In the genomic region with DNA sequence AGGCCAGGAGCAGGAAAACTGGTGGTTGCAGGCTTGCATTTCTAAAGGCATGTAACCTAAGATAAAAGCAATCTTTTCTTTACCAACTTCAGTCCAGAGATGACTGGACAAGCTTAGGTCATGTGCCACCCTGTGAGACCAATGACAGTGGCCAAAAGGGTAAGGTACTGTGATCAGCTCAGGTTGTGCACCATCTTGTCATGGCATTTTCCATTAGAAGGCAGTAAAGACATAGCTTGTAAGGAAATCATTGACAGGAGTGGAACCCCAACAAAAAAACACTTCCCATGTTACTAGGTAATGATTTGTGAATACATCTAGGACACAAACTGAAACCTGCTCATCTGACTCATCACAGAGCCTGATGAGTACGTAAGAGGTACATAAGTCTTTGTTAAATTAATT, we compare ENCODE assay signal across 13 cellular contexts. TPM values are rescaled to one million over a fixed set of nuclear protein-coding genes. Genes with fewer than 3 reads are reported as not detected.
A peak's percentile ranks its signal among the peaks of the same experiment; 100 is the strongest.
DNase-seq lines count a peak whose midpoint lies in the region; ATAC-seq and TF ChIP-seq lines count a peak whose summit lies in the region.
"Had no signal": no experiment of that assay in that cellular context is flagged by ENCODE, and none has a peak within 500 bp of the region (broad histone marks: within the 10 kb centered on the region; RNA-seq: fewer than 3 reads in every experiment).

No MANE protein-coding gene starts in this region.

- H3K79me2 ChIP-seq in Karpas-422 (ENCODE audit: low read length): no peaks in the 10 kb centered on the region

- H3K27ac Mint-ChIP-seq in CD8-positive, alpha-beta memory T cell: no peak overlapping the region
- H3K27ac Mint-ChIP-seq: activated B cell treated with CpG ODN at 0.5 μM for 24 hours; naive thymus-derived CD4-positive, alpha-beta T cell had no signal

- H3K4me3 ChIP-seq in GM12865 (ENCODE audit: low read depth, low read length) (no peak overlapping the region), Karpas-422 (ENCODE audit: low read length) (no peak overlapping the region), lower lobe of right lung (no peak overlapping the region)
- no peak overlapping the region for H3K4me3 ChIP-seq in CD8-positive, alpha-beta memory T cell (ENCODE audit: low read length)
- H3K4me3 ChIP-seq: tibial nerve had no signal

- no peak overlapping the region for H3K4me2 ChIP-seq in Karpas-422 (ENCODE audit: low read depth, low read length, poor library complexity, severe bottlenecking)

- intact Hi-C loops in lower lobe of right lung (cut with DNase I): loop anchor here (10.0 kb wide), 1 partner anchor 365 kb away; no protein-coding TSS in a partner anchor

- POLR2A ChIA-PET in CD8-positive, alpha-beta memory T cell (lab: Charles Lee): no interaction called here

- H3K9me3 ChIP-seq in Karpas-422 (ENCODE audit: low read length): no peaks in the 10 kb centered on the region
- no peaks in the 10 kb centered on the region for H3K9me3 ChIP-seq in CD8-positive, alpha-beta memory T cell (ENCODE audit: low read length)
- H3K9me3 ChIP-seq in lower lobe of right lung: no peaks in the 10 kb centered on the region
- H3K9me3 ChIP-seq: tibial nerve had no signal

- H3K27me3 Mint-ChIP-seq in CD8-positive, alpha-beta memory T cell: peaks cover 13 to 19% of the 10 kb centered on the region in 2 donors

- H3K9me3 Mint-ChIP-seq in CD8-positive, alpha-beta memory T cell: peaks cover 0 to 3% (median 0%) of the 10 kb centered on the region in 5 donors
- H3K9me3 Mint-ChIP-seq: activated B cell treated with CpG ODN at 0.5 μM for 24 hours had no signal

- no peaks in the 10 kb centered on the region for H3K9me2 ChIP-seq in Karpas-422 (replicated peaks; ENCODE audit: insufficient read depth, low read length)

- no peak overlapping the region for H3K27ac ChIP-seq in Karpas-422 (ENCODE audit: low read length)
- H3K27ac ChIP-seq in CD8-positive, alpha-beta memory T cell (ENCODE audit: low read depth, low read length): no peak overlapping the region
- H3K27ac ChIP-seq in lower lobe of right lung: no peak overlapping the region
- H3K27ac ChIP-seq: tibial nerve had no signal

- H4K20me1 ChIP-seq in Karpas-422 (ENCODE audit: insufficient read depth, low read depth, low read length): no peaks in the 10 kb centered on the region

- peaks cover 6 to 19% (median 12%) of the 10 kb centered on the region in 3 donors for H3K4me1 Mint-ChIP-seq in CD8-positive, alpha-beta memory T cell

- H3K4me1 ChIP-seq in Karpas-422 (ENCODE audit: low read length) (no peaks in the 10 kb centered on the region), lower lobe of right lung (no peaks in the 10 kb centered on the region)
- peaks cover 2% of the 10 kb centered on the region for H3K4me1 ChIP-seq in CD8-positive, alpha-beta memory T cell (ENCODE audit: insufficient read depth, low read length)

- no peak for TF ChIP-seq CTCF in GM12865 (IDR thresholded peaks at IDR 0.05; ENCODE audit: insufficient read depth, low read depth, low read length, missing control alignments)
- TF ChIP-seq CTCF in lower lobe of right lung (IDR thresholded peaks at IDR 0.05): no peak

- H3K27me3 ChIP-seq in Karpas-422 (ENCODE audit: low read length): no peaks in the 10 kb centered on the region
- no peaks in the 10 kb centered on the region for H3K27me3 ChIP-seq in CD8-positive, alpha-beta memory T cell (ENCODE audit: insufficient read depth, low read length, poor library complexity, severe bottlenecking)
- no peaks in the 10 kb centered on the region for H3K27me3 ChIP-seq in lower lobe of right lung (ENCODE audit: low read depth)
- H3K27me3 ChIP-seq: tibial nerve had no signal

- H2AFZ ChIP-seq in Karpas-422 (ENCODE audit: low read length): no peak overlapping the region

- H3K36me3 ChIP-seq in Karpas-422 (ENCODE audit: insufficient read depth, low read length): no peaks in the 10 kb centered on the region
- H3K36me3 ChIP-seq in CD8-positive, alpha-beta memory T cell (ENCODE audit: insufficient read depth, low read length): no peaks in the 10 kb centered on the region
- no peaks in the 10 kb centered on the region for H3K36me3 ChIP-seq in lower lobe of right lung

- ATAC-seq in GM19023 (IDR thresholded peaks at IDR 0.05; ENCODE audit: unreplicated experiment): peak; percentile 74
- ATAC-seq in HG02678 (IDR thresholded peaks at IDR 0.05; ENCODE audit: unreplicated experiment): peak; percentile 64
- peak; percentile 83 for ATAC-seq in HG03460 (IDR thresholded peaks at IDR 0.05; ENCODE audit: unreplicated experiment)
- ATAC-seq in lower lobe of right lung: no peak
- ATAC-seq: naive thymus-derived CD4-positive, alpha-beta T cell had no signal

- peaks cover 0 to 3% (median 0%) of the 10 kb centered on the region in 3 donors for H3K36me3 Mint-ChIP-seq in CD8-positive, alpha-beta memory T cell

- DNase-seq in GM12865 (ENCODE audit: low read depth) (peak; percentile 24), Karpas-422 (no peak), lower lobe of right lung (no peak), NCI-H526 treated with DMSO at 0.1 percent for 48 hours (lab: John Stamatoyannopoulos, UW) (no peak)
- DNase-seq in CD8-positive, alpha-beta memory T cell: no peak
- DNase-seq: activated B cell treated with CpG ODN at 0.5 μM for 24 hours; C1 segment of cervical spinal cord; naive thymus-derived CD4-positive, alpha-beta T cell; NCI-H2107 had no signal

- H3K4me3 Mint-ChIP-seq in CD8-positive, alpha-beta memory T cell: no peak overlapping the region
- H3K4me3 Mint-ChIP-seq: activated B cell treated with CpG ODN at 0.5 μM for 24 hours; naive thymus-derived CD4-positive, alpha-beta T cell had no signal

- CTCF ChIA-PET in CD8-positive, alpha-beta memory T cell (lab: Charles Lee): interaction anchor here (0.7 to 1.4 kb wide), 3 partner anchors 563 to 714 kb away, joined by 3 read pairs; a partner anchor contains a TSS

- H3K9ac ChIP-seq in Karpas-422 (ENCODE audit: low read length): no peak overlapping the region

RNA-seq across cellular contexts. Expression of a gene that starts 35.2 kb away (rescaled TPM):
- total RNA-seq in Karpas-422 (2014; rRNA removed; shearing (Covaris generic); ENCODE audit: low replicate concordance): 93.2 and 197 TPM in 2 replicates
- total RNA-seq in CD8-positive, alpha-beta memory T cell: 100 to 1,000 TPM; 171 to 175 TPM
- polyA plus RNA-seq in CD8-positive, alpha-beta memory T cell: 144 TPM
- 158 TPM for total RNA-seq in lower lobe of right lung

Comparison
In these comparisons a context has a peak if more than half of its experiments do, and no peak if none do; other contexts are left out.
1. ATAC-seq: peak in GM19023 (single experiment), HG02678 (single experiment) and HG03460 (single experiment); none in lower lobe of right lung (0 of 2).